ENCODE assay signal across 8 cellular contexts in the genomic region with DNA sequence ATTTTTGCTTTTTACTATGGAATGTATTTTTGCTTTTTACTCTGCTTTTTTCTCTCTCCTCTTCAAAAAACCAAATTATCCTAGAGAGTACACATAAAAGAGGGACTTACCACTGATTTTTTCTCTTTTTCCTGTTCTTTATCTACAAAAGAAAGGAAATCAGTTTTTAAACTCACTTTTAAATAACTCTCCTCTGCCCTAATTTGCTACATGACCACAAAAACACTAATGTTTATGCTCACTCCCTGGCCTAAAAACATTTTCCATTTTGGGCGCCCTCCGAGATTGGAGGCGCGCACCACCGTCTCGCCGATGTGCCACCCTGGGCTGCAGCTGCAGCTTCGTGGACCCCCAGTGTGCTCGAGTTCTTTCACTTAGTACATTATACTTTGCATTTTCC. TPM values are rescaled to one million over a fixed set of nuclear protein-coding genes. Genes with fewer than 3 reads are reported as not detected.
DNase-seq lines count a peak whose midpoint lies in the region; ATAC-seq and TF ChIP-seq lines count a peak whose summit lies in the region.

No MANE protein-coding gene starts in this region.

- peak overlapping the region; percentile 79 for H3K27ac Mint-ChIP-seq in activated naive CD4-positive, alpha-beta T cell treated with anti-CD3 and anti-CD28 coated beads, Interleukin-2, amount 50 U/mL, for 24 hours

- no peaks in the 10 kb centered on the region for H3K4me1 ChIP-seq in breast epithelium
- H3K4me1 ChIP-seq in mononuclear cell (ENCODE audit: insufficient read depth, low read length) = peaks cover 85% of the 10 kb centered on the region
- H3K4me1 ChIP-seq in upper lobe of right lung = peaks cover 42% of the 10 kb centered on the region

- H3K27ac ChIP-seq in breast epithelium (peak overlapping the region; percentile 95 to 97), upper lobe of right lung (peak overlapping the region; percentile 97)

- TF ChIP-seq CTCF in breast epithelium (IDR thresholded peaks at IDR 0.05) = no peak
- TF ChIP-seq CTCF in upper lobe of right lung (IDR thresholded peaks at IDR 0.05) = no peak

- no peaks in the 10 kb centered on the region for H3K36me3 ChIP-seq in breast epithelium
- peaks cover 6% of the 10 kb centered on the region for H3K36me3 ChIP-seq in upper lobe of right lung

- no peaks in the 10 kb centered on the region for H3K9me3 Mint-ChIP-seq in activated naive CD4-positive, alpha-beta T cell treated with anti-CD3 and anti-CD28 coated beads, Interleukin-2, amount 50 U/mL, for 24 hours

- TF ChIP-seq POLR2A in breast epithelium (IDR thresholded peaks at IDR 0.05) = no peak

- DNase-seq in activated naive CD4-positive, alpha-beta T cell (lab: John Stamatoyannopoulos, UW) = no peak
- DNase-seq in breast epithelium (ENCODE audit: low spot score in 2 of 2) = no peak
- no peak for DNase-seq in upper lobe of right lung
- DNase-seq in GDM1 (lab: John Stamatoyannopoulos, UW) = no peak

- ATAC-seq in upper lobe of right lung = no peak
- no peak for ATAC-seq in HG03521 (IDR thresholded peaks at IDR 0.05; ENCODE audit: unreplicated experiment)
- ATAC-seq in HG02970 (IDR thresholded peaks at IDR 0.05; ENCODE audit: low FRiP score, unreplicated experiment) = no peak

- H3K27me3 ChIP-seq in breast epithelium (no peaks in the 10 kb centered on the region), mononuclear cell (ENCODE audit: insufficient read depth, low read length) (no peaks in the 10 kb centered on the region), upper lobe of right lung (no peaks in the 10 kb centered on the region)

- peaks cover 2% of the 10 kb centered on the region for H3K36me3 Mint-ChIP-seq in activated naive CD4-positive, alpha-beta T cell treated with anti-CD3 and anti-CD28 coated beads, Interleukin-2, amount 50 U/mL, for 24 hours

- intact Hi-C loops in breast epithelium (cut with DNase I; ENCODE audit: low total_unique reads) (no loop called here), upper lobe of right lung (cut with DNase I) (no loop called here)

- peak overlapping the region; percentile 72 for H3K4me3 Mint-ChIP-seq in activated naive CD4-positive, alpha-beta T cell treated with anti-CD3 and anti-CD28 coated beads, Interleukin-2, amount 50 U/mL, for 24 hours

- H3K27me3 Mint-ChIP-seq in activated naive CD4-positive, alpha-beta T cell treated with anti-CD3 and anti-CD28 coated beads, Interleukin-2, amount 50 U/mL, for 24 hours = no peaks in the 10 kb centered on the region

- peak overlapping the region; percentile 68 to 81 (median 78) for H3K4me3 ChIP-seq in breast epithelium
- peak overlapping the region; percentile 60 for H3K4me3 ChIP-seq in mononuclear cell (ENCODE audit: low read length)
- H3K4me3 ChIP-seq in upper lobe of right lung = peak overlapping the region; percentile 75

- peaks cover 59% of the 10 kb centered on the region for H3K4me1 Mint-ChIP-seq in activated naive CD4-positive, alpha-beta T cell treated with anti-CD3 and anti-CD28 coated beads, Interleukin-2, amount 50 U/mL, for 24 hours

- H3K9me3 ChIP-seq in breast epithelium (no peaks in the 10 kb centered on the region), mononuclear cell (ENCODE audit: low read depth, low read length) (no peaks in the 10 kb centered on the region), upper lobe of right lung (no peaks in the 10 kb centered on the region)

RNA-seq across cellular contexts. Expression of a gene that starts 1.1 kb away (rescaled TPM):
- 10 to 100 TPM; 33.1 to 98.4 (median 40.4) TPM for total RNA-seq in breast epithelium
- total RNA-seq in mononuclear cell = 8.8 TPM
- 36.1 TPM for total RNA-seq in upper lobe of right lung

RNA-seq across cellular contexts. Expression of a gene that starts 3.5 kb away (rescaled TPM):
- total RNA-seq in breast epithelium (10 to 100 TPM; 36.6 to 62.6 (median 44.9) TPM), mononuclear cell (28.4 TPM), upper lobe of right lung (57.6 TPM)

RNA-seq across cellular contexts. Expression of a gene that starts 17.4 kb away (rescaled TPM):
- total RNA-seq in breast epithelium (1 to 10 TPM; 1.6 to 2.9 (median 1.9) TPM), mononuclear cell (0.21 TPM), upper lobe of right lung (8.4 TPM)

RNA-seq across cellular contexts. Expression of a gene that starts 30.4 kb away (rescaled TPM):
- total RNA-seq in breast epithelium = not detected
- 0.52 TPM for total RNA-seq in mononuclear cell
- total RNA-seq in upper lobe of right lung = 3.1 TPM

RNA-seq across cellular contexts. Expression of a gene that starts 55.6 kb away (rescaled TPM):
- 10 to 100 TPM; 19.5 to 54.9 (median 25.2) TPM for total RNA-seq in breast epithelium
- 47.1 TPM for total RNA-seq in mononuclear cell
- total RNA-seq in upper lobe of right lung = 38.1 TPM
